Comparison of ENCODE assay signal across 1 cellular context in the genomic region with DNA sequence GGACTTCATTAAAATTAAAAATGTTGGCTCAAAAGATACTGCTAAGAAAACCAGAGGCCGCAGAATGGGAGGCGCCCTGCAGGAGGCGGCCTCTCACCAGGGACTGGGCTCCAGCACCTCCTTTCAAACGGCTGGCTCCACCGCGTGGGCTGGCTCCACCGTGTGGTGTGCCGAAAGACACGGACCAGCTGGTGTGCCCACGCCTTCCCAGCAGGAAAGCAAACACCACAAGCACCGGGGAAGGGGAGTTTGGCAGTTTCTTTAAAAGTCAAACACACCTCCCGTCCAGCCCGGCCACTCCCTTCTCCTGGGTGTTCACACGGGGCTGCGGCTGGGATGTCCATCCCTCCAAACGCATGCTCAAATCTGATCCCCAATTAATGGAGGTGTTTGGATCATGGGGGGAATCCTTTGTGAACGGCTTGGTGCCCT.
TF ChIP-seq lines count a peak whose summit lies in the region.

No MANE protein-coding gene starts in this region.

TF ChIP-seq in HepG2, 621 proteins besides CTCF, POLR2A, EP300 and RAD21 (continued from another document and continues in another):
- TF ChIP-seq, protein P1, sequence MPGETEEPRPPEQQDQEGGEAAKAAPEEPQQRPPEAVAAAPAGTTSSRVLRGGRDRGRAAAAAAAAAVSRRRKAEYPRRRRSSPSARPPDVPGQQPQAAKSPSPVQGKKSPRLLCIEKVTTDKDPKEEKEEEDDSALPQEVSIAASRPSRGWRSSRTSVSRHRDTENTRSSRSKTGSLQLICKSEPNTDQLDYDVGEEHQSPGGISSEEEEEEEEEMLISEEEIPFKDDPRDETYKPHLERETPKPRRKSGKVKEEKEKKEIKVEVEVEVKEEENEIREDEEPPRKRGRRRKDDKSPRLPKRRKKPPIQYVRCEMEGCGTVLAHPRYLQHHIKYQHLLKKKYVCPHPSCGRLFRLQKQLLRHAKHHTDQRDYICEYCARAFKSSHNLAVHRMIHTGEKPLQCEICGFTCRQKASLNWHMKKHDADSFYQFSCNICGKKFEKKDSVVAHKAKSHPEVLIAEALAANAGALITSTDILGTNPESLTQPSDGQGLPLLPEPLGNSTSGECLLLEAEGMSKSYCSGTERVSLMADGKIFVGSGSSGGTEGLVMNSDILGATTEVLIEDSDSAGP (CRISPR knock-in tag; IDR thresholded peaks at IDR 0.05; ENCODE audit: borderline replicate concordance) = peak; percentile 23; the same call in 1 of the 2 replicates
- no peak for TF ChIP-seq ZNF83 (CRISPR knock-in tag; IDR thresholded peaks at IDR 0.05; ENCODE audit: borderline replicate concordance)
- no peak for TF ChIP-seq ZFAT (CRISPR knock-in tag; conservative IDR thresholded peaks at IDR 0.05)
- TF ChIP-seq TAF15 (IDR thresholded peaks at IDR 0.05; ENCODE audit: low read depth, low read length, poor library complexity, severe bottlenecking) = no peak
- TF ChIP-seq MAFG (CRISPR knock-in tag; IDR thresholded peaks at IDR 0.05) = no peak
- TF ChIP-seq SPEN (CRISPR knock-in tag; IDR thresholded peaks at IDR 0.05; ENCODE audit: low read depth) = no peak
- TF ChIP-seq, protein P2, sequence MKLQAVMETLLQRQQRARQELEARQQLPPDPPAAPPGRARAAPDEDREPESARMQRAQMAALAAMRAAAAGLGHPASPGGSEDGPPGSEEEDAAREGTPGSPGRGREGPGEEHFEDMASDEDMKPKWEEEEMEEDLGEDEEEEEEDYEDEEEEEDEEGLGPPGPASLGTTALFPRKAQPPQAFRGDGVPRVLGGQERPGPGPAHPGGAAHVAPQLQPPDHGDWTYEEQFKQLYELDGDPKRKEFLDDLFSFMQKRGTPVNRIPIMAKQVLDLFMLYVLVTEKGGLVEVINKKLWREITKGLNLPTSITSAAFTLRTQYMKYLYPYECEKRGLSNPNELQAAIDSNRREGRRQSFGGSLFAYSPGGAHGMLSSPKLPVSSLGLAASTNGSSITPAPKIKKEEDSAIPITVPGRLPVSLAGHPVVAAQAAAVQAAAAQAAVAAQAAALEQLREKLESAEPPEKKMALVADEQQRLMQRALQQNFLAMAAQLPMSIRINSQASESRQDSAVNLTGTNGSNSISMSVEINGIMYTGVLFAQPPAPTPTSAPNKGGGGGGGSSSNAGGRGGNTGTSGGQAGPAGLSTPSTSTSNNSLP (IDR thresholded peaks at IDR 0.05; ENCODE audit: low read depth, low read length) = no peak
- TF ChIP-seq, protein P3, sequence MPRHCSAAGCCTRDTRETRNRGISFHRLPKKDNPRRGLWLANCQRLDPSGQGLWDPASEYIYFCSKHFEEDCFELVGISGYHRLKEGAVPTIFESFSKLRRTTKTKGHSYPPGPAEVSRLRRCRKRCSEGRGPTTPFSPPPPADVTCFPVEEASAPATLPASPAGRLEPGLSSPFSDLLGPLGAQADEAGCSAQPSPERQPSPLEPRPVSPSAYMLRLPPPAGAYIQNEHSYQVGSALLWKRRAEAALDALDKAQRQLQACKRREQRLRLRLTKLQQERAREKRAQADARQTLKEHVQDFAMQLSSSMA (CRISPR knock-in tag; IDR thresholded peaks at IDR 0.05) = no peak
- TF ChIP-seq, protein P4, sequence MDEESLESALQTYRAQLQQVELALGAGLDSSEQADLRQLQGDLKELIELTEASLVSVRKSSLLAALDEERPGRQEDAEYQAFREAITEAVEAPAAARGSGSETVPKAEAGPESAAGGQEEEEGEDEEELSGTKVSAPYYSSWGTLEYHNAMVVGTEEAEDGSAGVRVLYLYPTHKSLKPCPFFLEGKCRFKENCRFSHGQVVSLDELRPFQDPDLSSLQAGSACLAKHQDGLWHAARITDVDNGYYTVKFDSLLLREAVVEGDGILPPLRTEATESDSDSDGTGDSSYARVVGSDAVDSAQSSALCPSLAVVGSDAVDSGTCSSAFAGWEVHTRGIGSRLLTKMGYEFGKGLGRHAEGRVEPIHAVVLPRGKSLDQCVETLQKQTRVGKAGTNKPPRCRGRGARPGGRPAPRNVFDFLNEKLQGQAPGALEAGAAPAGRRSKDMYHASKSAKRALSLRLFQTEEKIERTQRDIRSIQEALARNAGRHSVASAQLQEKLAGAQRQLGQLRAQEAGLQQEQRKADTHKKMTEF (CRISPR knock-in tag; IDR thresholded peaks at IDR 0.05) = peak; percentile 37; the same call in 1 of the 2 replicates
- TF ChIP-seq, protein P5, sequence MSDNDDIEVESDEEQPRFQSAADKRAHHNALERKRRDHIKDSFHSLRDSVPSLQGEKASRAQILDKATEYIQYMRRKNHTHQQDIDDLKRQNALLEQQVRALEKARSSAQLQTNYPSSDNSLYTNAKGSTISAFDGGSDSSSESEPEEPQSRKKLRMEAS (IDR thresholded peaks at IDR 0.05) = peak; percentile 78
- TF ChIP-seq CEBPB (IDR thresholded peaks at IDR 0.05; ENCODE audit: borderline replicate concordance, low read depth, low read length) = no peak
- no peak for TF ChIP-seq ZNF772 (CRISPR knock-in tag; IDR thresholded peaks at IDR 0.05)
- TF ChIP-seq MXI1 (IDR thresholded peaks at IDR 0.05; ENCODE audit: borderline replicate concordance, low read depth, low read length) = peak; percentile 77; the same call in 1 of the 3 replicates
- TF ChIP-seq ZNF678 (CRISPR knock-in tag; IDR thresholded peaks at IDR 0.05) = no peak
- TF ChIP-seq, protein P6, sequence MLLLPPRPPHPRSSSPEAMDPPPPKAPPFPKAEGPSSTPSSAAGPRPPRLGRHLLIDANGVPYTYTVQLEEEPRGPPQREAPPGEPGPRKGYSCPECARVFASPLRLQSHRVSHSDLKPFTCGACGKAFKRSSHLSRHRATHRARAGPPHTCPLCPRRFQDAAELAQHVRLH (CRISPR knock-in tag; IDR thresholded peaks at IDR 0.05; ENCODE audit: borderline replicate concordance, low read depth) = peak; percentile 51; the same call in 1 of the 2 replicates
- no peak for TF ChIP-seq SCMH1 (CRISPR knock-in tag; IDR thresholded peaks at IDR 0.05; ENCODE audit: borderline replicate concordance)
- no peak for TF ChIP-seq TBP (CRISPR knock-in tag; IDR thresholded peaks at IDR 0.05)
- no peak for TF ChIP-seq KAT2B (IDR thresholded peaks at IDR 0.05; ENCODE audit: borderline replicate concordance, low read depth, low read length)
- TF ChIP-seq, protein P7, sequence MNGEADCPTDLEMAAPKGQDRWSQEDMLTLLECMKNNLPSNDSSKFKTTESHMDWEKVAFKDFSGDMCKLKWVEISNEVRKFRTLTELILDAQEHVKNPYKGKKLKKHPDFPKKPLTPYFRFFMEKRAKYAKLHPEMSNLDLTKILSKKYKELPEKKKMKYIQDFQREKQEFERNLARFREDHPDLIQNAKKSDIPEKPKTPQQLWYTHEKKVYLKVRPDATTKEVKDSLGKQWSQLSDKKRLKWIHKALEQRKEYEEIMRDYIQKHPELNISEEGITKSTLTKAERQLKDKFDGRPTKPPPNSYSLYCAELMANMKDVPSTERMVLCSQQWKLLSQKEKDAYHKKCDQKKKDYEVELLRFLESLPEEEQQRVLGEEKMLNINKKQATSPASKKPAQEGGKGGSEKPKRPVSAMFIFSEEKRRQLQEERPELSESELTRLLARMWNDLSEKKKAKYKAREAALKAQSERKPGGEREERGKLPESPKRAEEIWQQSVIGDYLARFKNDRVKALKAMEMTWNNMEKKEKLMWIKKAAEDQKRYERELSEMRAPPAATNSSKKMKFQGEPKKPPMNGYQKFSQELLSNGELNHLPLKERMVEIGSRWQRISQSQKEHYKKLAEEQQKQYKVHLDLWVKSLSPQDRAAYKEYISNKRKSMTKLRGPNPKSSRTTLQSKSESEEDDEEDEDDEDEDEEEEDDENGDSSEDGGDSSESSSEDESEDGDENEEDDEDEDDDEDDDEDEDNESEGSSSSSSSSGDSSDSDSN (CRISPR knock-in tag; IDR thresholded peaks at IDR 0.05) = peak; percentile 54
- TF ChIP-seq HES4 (CRISPR knock-in tag; IDR thresholded peaks at IDR 0.05; ENCODE audit: borderline replicate concordance) = no peak
- no peak for TF ChIP-seq ASH2L (IDR thresholded peaks at IDR 0.05; ENCODE audit: insufficient read length, low read depth, low read length)
- TF ChIP-seq, protein P8, sequence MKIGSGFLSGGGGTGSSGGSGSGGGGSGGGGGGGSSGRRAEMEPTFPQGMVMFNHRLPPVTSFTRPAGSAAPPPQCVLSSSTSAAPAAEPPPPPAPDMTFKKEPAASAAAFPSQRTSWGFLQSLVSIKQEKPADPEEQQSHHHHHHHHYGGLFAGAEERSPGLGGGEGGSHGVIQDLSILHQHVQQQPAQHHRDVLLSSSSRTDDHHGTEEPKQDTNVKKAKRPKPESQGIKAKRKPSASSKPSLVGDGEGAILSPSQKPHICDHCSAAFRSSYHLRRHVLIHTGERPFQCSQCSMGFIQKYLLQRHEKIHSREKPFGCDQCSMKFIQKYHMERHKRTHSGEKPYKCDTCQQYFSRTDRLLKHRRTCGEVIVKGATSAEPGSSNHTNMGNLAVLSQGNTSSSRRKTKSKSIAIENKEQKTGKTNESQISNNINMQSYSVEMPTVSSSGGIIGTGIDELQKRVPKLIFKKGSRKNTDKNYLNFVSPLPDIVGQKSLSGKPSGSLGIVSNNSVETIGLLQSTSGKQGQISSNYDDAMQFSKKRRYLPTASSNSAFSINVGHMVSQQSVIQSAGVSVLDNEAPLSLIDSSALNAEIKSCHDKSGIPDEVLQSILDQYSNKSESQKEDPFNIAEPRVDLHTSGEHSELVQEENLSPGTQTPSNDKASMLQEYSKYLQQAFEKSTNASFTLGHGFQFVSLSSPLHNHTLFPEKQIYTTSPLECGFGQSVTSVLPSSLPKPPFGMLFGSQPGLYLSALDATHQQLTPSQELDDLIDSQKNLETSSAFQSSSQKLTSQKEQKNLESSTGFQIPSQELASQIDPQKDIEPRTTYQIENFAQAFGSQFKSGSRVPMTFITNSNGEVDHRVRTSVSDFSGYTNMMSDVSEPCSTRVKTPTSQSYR (CRISPR knock-in tag; IDR thresholded peaks at IDR 0.05; ENCODE audit: borderline replicate concordance) = no peak
- TF ChIP-seq RORA (CRISPR knock-in tag; IDR thresholded peaks at IDR 0.05) = no peak
- peak; percentile 34; the same call in 1 of the 2 replicates for TF ChIP-seq MTA1 (CRISPR knock-in tag; IDR thresholded peaks at IDR 0.05; ENCODE audit: borderline replicate concordance)
- TF ChIP-seq SOX6 (IDR thresholded peaks at IDR 0.05) = no peak
- no peak for TF ChIP-seq SOX6 (CRISPR knock-in tag; IDR thresholded peaks at IDR 0.05)
- TF ChIP-seq HDAC1 (CRISPR knock-in tag; IDR thresholded peaks at IDR 0.05) = peak; percentile 36; the same call in 1 of the 2 replicates
- peak; percentile 22; the same call in 1 of the 2 replicates for TF ChIP-seq FOSL2 (CRISPR knock-in tag; IDR thresholded peaks at IDR 0.05)
- TF ChIP-seq, protein P9, sequence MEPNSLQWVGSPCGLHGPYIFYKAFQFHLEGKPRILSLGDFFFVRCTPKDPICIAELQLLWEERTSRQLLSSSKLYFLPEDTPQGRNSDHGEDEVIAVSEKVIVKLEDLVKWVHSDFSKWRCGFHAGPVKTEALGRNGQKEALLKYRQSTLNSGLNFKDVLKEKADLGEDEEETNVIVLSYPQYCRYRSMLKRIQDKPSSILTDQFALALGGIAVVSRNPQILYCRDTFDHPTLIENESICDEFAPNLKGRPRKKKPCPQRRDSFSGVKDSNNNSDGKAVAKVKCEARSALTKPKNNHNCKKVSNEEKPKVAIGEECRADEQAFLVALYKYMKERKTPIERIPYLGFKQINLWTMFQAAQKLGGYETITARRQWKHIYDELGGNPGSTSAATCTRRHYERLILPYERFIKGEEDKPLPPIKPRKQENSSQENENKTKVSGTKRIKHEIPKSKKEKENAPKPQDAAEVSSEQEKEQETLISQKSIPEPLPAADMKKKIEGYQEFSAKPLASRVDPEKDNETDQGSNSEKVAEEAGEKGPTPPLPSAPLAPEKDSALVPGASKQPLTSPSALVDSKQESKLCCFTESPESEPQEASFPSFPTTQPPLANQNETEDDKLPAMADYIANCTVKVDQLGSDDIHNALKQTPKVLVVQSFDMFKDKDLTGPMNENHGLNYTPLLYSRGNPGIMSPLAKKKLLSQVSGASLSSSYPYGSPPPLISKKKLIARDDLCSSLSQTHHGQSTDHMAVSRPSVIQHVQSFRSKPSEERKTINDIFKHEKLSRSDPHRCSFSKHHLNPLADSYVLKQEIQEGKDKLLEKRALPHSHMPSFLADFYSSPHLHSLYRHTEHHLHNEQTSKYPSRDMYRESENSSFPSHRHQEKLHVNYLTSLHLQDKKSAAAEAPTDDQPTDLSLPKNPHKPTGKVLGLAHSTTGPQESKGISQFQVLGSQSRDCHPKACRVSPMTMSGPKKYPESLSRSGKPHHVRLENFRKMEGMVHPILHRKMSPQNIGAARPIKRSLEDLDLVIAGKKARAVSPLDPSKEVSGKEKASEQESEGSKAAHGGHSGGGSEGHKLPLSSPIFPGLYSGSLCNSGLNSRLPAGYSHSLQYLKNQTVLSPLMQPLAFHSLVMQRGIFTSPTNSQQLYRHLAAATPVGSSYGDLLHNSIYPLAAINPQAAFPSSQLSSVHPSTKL (CRISPR knock-in tag; IDR thresholded peaks at IDR 0.05) = peak; percentile 39; the same call in 1 of the 2 replicates
- TF ChIP-seq FOXC1 (CRISPR knock-in tag; IDR thresholded peaks at IDR 0.05; ENCODE audit: borderline replicate concordance) = no peak
- TF ChIP-seq ZSCAN30 (CRISPR knock-in tag; IDR thresholded peaks at IDR 0.05) = no peak
- no peak for TF ChIP-seq ZNF703 (CRISPR knock-in tag; IDR thresholded peaks at IDR 0.05; ENCODE audit: borderline replicate concordance)
- TF ChIP-seq, protein P10, sequence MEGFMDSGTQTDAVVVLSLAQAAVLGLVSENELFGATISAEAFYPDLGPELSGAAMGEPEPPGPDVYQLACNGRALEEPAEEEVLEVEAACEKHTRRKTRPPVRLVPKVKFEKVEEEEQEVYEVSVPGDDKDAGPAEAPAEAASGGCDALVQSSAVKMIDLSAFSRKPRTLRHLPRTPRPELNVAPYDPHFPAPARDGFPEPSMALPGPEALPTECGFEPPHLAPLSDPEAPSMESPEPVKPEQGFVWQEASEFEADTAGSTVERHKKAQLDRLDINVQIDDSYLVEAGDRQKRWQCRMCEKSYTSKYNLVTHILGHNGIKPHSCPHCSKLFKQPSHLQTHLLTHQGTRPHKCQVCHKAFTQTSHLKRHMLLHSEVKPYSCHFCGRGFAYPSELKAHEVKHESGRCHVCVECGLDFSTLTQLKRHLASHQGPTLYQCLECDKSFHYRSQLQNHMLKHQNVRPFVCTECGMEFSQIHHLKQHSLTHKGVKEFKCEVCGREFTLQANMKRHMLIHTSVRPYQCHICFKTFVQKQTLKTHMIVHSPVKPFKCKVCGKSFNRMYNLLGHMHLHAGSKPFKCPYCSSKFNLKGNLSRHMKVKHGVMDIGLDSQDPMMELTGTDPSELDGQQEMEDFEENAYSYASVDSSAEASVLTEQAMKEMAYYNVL (CRISPR knock-in tag; IDR thresholded peaks at IDR 0.05; ENCODE audit: borderline replicate concordance) = no peak
- TF ChIP-seq FOXA3 (CRISPR knock-in tag; IDR thresholded peaks at IDR 0.05) = peak; percentile 28; the same call in 1 of the 2 replicates
- no peak for TF ChIP-seq ZFP36L2 (CRISPR knock-in tag; IDR thresholded peaks at IDR 0.05)
- no peak for TF ChIP-seq ZNF138 (CRISPR knock-in tag; IDR thresholded peaks at IDR 0.05; ENCODE audit: low read depth)
- TF ChIP-seq BCL6 (CRISPR knock-in tag; IDR thresholded peaks at IDR 0.05) = peak; percentile 41; the same call in 1 of the 2 replicates
- TF ChIP-seq FOXK1 (CRISPR knock-in tag; IDR thresholded peaks at IDR 0.05; ENCODE audit: borderline replicate concordance, low read depth) = no peak
- TF ChIP-seq NR2F2 (IDR thresholded peaks at IDR 0.05; ENCODE audit: borderline replicate concordance, low read depth) = no peak
- peak; percentile 29; the same call in 1 of the 2 replicates for TF ChIP-seq SP4 (CRISPR knock-in tag; IDR thresholded peaks at IDR 0.05)
- no peak for TF ChIP-seq KAT7 (CRISPR knock-in tag; IDR thresholded peaks at IDR 0.05; ENCODE audit: borderline replicate concordance)
- no peak for TF ChIP-seq HNF4A (CRISPR knock-in tag; IDR thresholded peaks at IDR 0.05)
- 0 out of 2 replicates have a peak, but pooled peaks have one; percentile 34 for TF ChIP-seq RFXAP (CRISPR knock-in tag; IDR thresholded peaks at IDR 0.05; ENCODE audit: borderline replicate concordance)
- no peak for TF ChIP-seq ETV5 (CRISPR knock-in tag; IDR thresholded peaks at IDR 0.05; ENCODE audit: borderline replicate concordance)
- no peak for TF ChIP-seq RBM22 (optimal IDR thresholded peaks at IDR 0.05; ENCODE audit: low read length)
- 0 out of 2 replicates have a peak, but pooled peaks have one; percentile 44 for TF ChIP-seq ZFP90 (CRISPR knock-in tag; IDR thresholded peaks at IDR 0.05; ENCODE audit: borderline replicate concordance)
